ENCODE assay signal across 8 cellular contexts in the genomic region with DNA sequence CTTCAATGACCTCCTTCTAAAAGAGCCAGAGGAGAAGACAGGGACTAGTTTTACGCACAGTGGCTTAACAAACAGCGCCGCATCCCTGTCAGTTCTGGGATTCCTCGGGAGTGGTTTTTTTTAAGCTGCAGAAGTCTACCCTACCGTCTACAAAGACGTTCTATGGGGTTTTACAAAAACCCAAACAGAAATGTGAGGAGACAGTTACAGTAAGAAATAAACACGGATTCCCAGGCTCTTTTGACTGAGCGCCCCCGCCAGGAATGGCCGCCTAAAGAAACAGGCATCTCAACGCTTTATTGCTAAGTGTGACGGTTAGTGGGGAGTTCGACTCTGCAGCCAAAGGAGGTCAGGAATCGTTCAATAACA. TPM values are rescaled to one million over a fixed set of nuclear protein-coding genes. Genes with fewer than 3 reads are reported as not detected.
A peak's percentile ranks its signal among the peaks of the same experiment; 100 is the strongest.
DNase-seq lines count a peak whose midpoint lies in the region; ATAC-seq, FAIRE-seq and TF ChIP-seq lines count a peak whose summit lies in the region.

No MANE protein-coding gene starts in this region.

- peak overlapping the region; percentile 88 for H3K4me3 ChIP-seq in cardiac muscle cell
- peak overlapping the region; percentile 76 to 83 (median 77) for H3K4me3 ChIP-seq in pancreas

- DNase-seq in AML-193 (lab: John Stamatoyannopoulos, UW) (peak; percentile 23 to 52), NCI-H1105 treated with DMSO at 0.1 percent for 48 hours (lab: John Stamatoyannopoulos, UW) (peak; percentile 44), cardiac muscle cell (ENCODE audit: low read depth in 1 of 2, low spot score in 1 of 2) (peak in 1 of 2 donors; percentile 45), pancreas (no peak), activated gamma-delta T cell treated with Interleukin-2 at 50 U/mL for 16 hours (no peak)
- peak; percentile 7 for DNase-seq in activated naive CD8-positive, alpha-beta T cell treated with anti-CD3 and anti-CD28 coated beads for 36 hours

- intact Hi-C loops in pancreas (cut with DNase I): no loop called here

- FAIRE-seq in pancreas (lab: Jason Lieb, UNC): no peak

- peak overlapping the region; percentile 87 for H3K4me3 Mint-ChIP-seq in activated naive CD8-positive, alpha-beta T cell treated with anti-CD3 and anti-CD28 coated beads for 36 hours

- H3K36me3 ChIP-seq in cardiac muscle cell (peaks cover 23% of the 10 kb centered on the region), pancreas (peaks cover 3 to 36% (median 12%) of the 10 kb centered on the region in 3 donors)

- H3K36me3 Mint-ChIP-seq in activated naive CD8-positive, alpha-beta T cell treated with anti-CD3 and anti-CD28 coated beads for 36 hours: peaks cover 30% of the 10 kb centered on the region

- peaks cover 15% of the 10 kb centered on the region for H3K4me1 ChIP-seq in cardiac muscle cell (ENCODE audit: low read depth)
- peaks cover 9 to 22% (median 11%) of the 10 kb centered on the region in 3 donors for H3K4me1 ChIP-seq in pancreas

- no peaks in the 10 kb centered on the region for H3K9me3 ChIP-seq in cardiac muscle cell (ENCODE audit: low read depth)
- H3K9me3 ChIP-seq in pancreas: no peaks in the 10 kb centered on the region

- H3K9me3 Mint-ChIP-seq in activated naive CD8-positive, alpha-beta T cell treated with anti-CD3 and anti-CD28 coated beads for 36 hours: no peaks in the 10 kb centered on the region

- peak overlapping the region; percentile 57 for H3K27ac ChIP-seq in cardiac muscle cell
- H3K27ac ChIP-seq in pancreas: peak overlapping the region in 2 of 4 donors; percentile 20 to 28

- H3K27me3 Mint-ChIP-seq in activated naive CD8-positive, alpha-beta T cell treated with anti-CD3 and anti-CD28 coated beads for 36 hours: no peaks in the 10 kb centered on the region

- H3K27me3 ChIP-seq in cardiac muscle cell (no peaks in the 10 kb centered on the region), pancreas (no peaks in the 10 kb centered on the region)

- peak; percentile 24 for ATAC-seq in HG02678 (IDR thresholded peaks at IDR 0.05; ENCODE audit: unreplicated experiment)
- ATAC-seq in pancreas: peak; percentile 23 to 73 (median 50)

- peak overlapping the region; percentile 89 for H3K27ac Mint-ChIP-seq in activated naive CD8-positive, alpha-beta T cell treated with anti-CD3 and anti-CD28 coated beads for 36 hours

- H3K4me1 Mint-ChIP-seq in activated naive CD8-positive, alpha-beta T cell treated with anti-CD3 and anti-CD28 coated beads for 36 hours: peaks cover 26% of the 10 kb centered on the region

- 0% methylated on average over 14 of the region's 14 CpGs for WGBS in pancreas, 2 donors

- peak; percentile 45; the same call in 2 of the 3 replicates for TF ChIP-seq CTCF in GM12872 (IDR thresholded peaks at IDR 0.05; ENCODE audit: insufficient read depth, low read depth, low read length)
- peak; percentile 43 for TF ChIP-seq CTCF in cardiac muscle cell (IDR thresholded peaks at IDR 0.05; ENCODE audit: low read depth, low read length)
- no peak for TF ChIP-seq CTCF in pancreas (IDR thresholded peaks at IDR 0.05)

RNA-seq across cellular contexts. Expression of gene ALKBH1, which starts 0.5 kb away (rescaled TPM):
- 10 to 100 TPM; 18.5 to 22.1 TPM for total RNA-seq in activated naive CD8-positive, alpha-beta T cell treated with anti-CD3 and anti-CD28 coated beads for 36 hours
- total RNA-seq in cardiac muscle cell (8.6 and 11.7 TPM in 2 replicates), pancreas (1 to 10 TPM; 4.5 to 6.5 (median 5.2) TPM)
- polyA plus RNA-seq in cardiac muscle cell (14.5 and 14.6 TPM in 2 replicates), pancreas (1 to 10 TPM; 3.5 to 9.7 TPM)

RNA-seq across cellular contexts. Expression of gene SLIRP, which starts 0.6 kb away (rescaled TPM):
- 100 to 1,000 TPM; 182 to 190 TPM for total RNA-seq in activated naive CD8-positive, alpha-beta T cell treated with anti-CD3 and anti-CD28 coated beads for 36 hours
- total RNA-seq in cardiac muscle cell: 386 and 439 TPM in 2 replicates
- polyA plus RNA-seq in cardiac muscle cell: 466 and 662 TPM in 2 replicates
- total RNA-seq in pancreas: 10 to 100 TPM; 20.8 to 50.7 (median 33.3) TPM
- polyA plus RNA-seq in pancreas: 100 to 1,000 TPM; 121 to 189 TPM

RNA-seq across cellular contexts. Expression of gene SNW1, which starts 53.6 kb away (rescaled TPM):
- 100 to 1,000 TPM; 114 to 117 TPM for total RNA-seq in activated naive CD8-positive, alpha-beta T cell treated with anti-CD3 and anti-CD28 coated beads for 36 hours
- 50.9 and 66.7 TPM in 2 replicates for total RNA-seq in cardiac muscle cell
- 63.3 and 66.3 TPM in 2 replicates for polyA plus RNA-seq in cardiac muscle cell
- 10 to 100 TPM; 24.4 to 35.0 (median 30.2) TPM for total RNA-seq in pancreas
- polyA plus RNA-seq in pancreas: 10 to 100 TPM; 13.7 to 34.3 TPM

Comparison
In these comparisons a context has a peak if more than half of its experiments do, and no peak if none do; other contexts are left out.
1. DNase-seq: peak in AML-193 (2 of 2), NCI-H1105 treated with DMSO at 0.1 percent for 48 hours (single experiment) and activated naive CD8-positive, alpha-beta T cell treated with anti-CD3 and anti-CD28 coated beads for 36 hours (single experiment); none in pancreas (0 of 6) and activated gamma-delta T cell treated with Interleukin-2 at 50 U/mL for 16 hours (single experiment).
2. CTCF ChIP-seq: peak in GM12872 (single experiment) and cardiac muscle cell (single experiment); none in pancreas (0 of 4).